ENCODE assay signal across 17 cellular contexts in the genomic region with DNA sequence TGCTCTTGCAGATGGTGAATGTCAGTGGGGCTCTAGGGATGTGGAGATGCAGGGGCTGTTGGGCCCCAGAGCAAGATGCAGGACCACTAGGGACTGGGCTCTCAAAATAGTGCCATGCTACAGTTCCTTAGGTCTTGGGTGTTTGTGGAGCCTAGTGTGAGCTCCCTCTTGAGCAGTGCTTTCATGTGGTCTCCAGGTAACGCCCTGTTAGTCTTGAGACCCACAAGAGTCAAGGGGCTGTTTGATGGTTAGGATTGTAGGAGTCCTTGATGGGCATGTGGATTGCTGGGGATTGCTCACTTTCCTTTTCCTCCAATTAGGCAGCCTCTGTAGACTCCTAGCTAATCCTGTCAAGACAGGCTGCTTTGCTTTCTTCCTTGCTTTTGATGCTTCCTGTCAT.
"Had no signal": no experiment of that assay in that cellular context is flagged by ENCODE, and none has a peak within 500 bp of the region (broad histone marks: within the 10 kb centered on the region; RNA-seq: fewer than 3 reads in every experiment).

No MANE protein-coding gene starts in this region.

- H3K9me3 ChIP-seq: ascending aorta, lower lobe of right lung, spleen, thyroid gland had no signal

- H3K4me3 Mint-ChIP-seq: nephron; stimulated activated naive B cell treated with anti-CD40 and anti-IgM and Interleukin-4, amounts not matched to agents 10 μg/mL and 1 μg/mL and 100 μg/mL, for 72 hours had no signal

- H3K4me3 ChIP-seq: ascending aorta, lower lobe of right lung, SK-N-MC, spleen, thyroid gland had no signal

- H3K27me3 ChIP-seq: ascending aorta, spleen, thyroid gland had no signal

- H3K27me3 Mint-ChIP-seq: stimulated activated naive B cell treated with anti-CD40 and anti-IgM and Interleukin-4, amounts not matched to agents 10 μg/mL and 1 μg/mL and 100 μg/mL, for 72 hours had no signal

- H3K4me1 Mint-ChIP-seq: nephron had no signal

- DNase-seq: activated CD4-positive, alpha-beta T cell treated with anti-CD3 and anti-CD28 coated beads, Interleukin-2, amount 50 U/mL, for 48 hours; activated CD4-positive, CD25-positive, alpha-beta regulatory T cell; activated CD8-positive, alpha-beta memory T cell treated with anti-CD3 and anti-CD28 coated beads, Interleukin-2, amount 50 U/mL, for 4 hours; activated effector memory CD4-positive, alpha-beta T cell treated with anti-CD3 and anti-CD28 coated beads, Interleukin-2, amount 50 U/mL, for 16 hours; activated T-cell treated with anti-CD3 and anti-CD28 coated beads, Interleukin-2, amount 50 U/mL, for 48 hours; cortex of kidney; head of caudate nucleus; lower lobe of right lung; retina; spleen; stimulated activated CD4-positive, alpha-beta T cell treated with anti-CD3 and anti-CD28 coated beads, Interleukin-4, amount 100 ng/mL, for 4 hours; stimulated activated naive B cell treated with anti-CD40 and anti-IgM and Interleukin-4, amounts not matched to agents 10 μg/mL and 1 μg/mL and 100 μg/mL, for 72 hours; T1000; thyroid gland had no signal

- ATAC-seq: stimulated activated naive B cell treated with anti-CD40 and anti-IgM and Interleukin-4, amounts not matched to agents 10 μg/mL and 1 μg/mL and 100 μg/mL, for 72 hours had no signal

- H3K27ac ChIP-seq: ascending aorta, lower lobe of right lung, SK-N-MC, thyroid gland had no signal

- H3K27ac Mint-ChIP-seq: nephron; stimulated activated naive B cell treated with anti-CD40 and anti-IgM and Interleukin-4, amounts not matched to agents 10 μg/mL and 1 μg/mL and 100 μg/mL, for 72 hours had no signal

- H3K4me1 ChIP-seq: ascending aorta, thyroid gland had no signal
